In genomic region chr10:1022413-1022812, GRCh38 we compare ENCODE assay signal across 25 cellular contexts. TPM values are rescaled to one million over a fixed set of nuclear protein-coding genes. Genes with fewer than 3 reads are reported as not detected.
DNase-seq lines count a peak whose midpoint lies in the region; ATAC-seq and TF ChIP-seq lines count a peak whose summit lies in the region.
"Had no signal": no experiment of that assay in that cellular context is flagged by ENCODE, and none has a peak within 500 bp of the region (broad histone marks: within the 10 kb centered on the region; RNA-seq: fewer than 3 reads in every experiment).

No MANE protein-coding gene starts in this region.

- no peaks in the 10 kb centered on the region for H3K9me3 Mint-ChIP-seq in activated CD8-positive, alpha-beta memory T cell treated with anti-CD3 and anti-CD28 coated beads, Interleukin-2, amount 10 ng/mL, durations not matched to agents 7 days and 5 days (ENCODE audit: low read depth)
- H3K9me3 Mint-ChIP-seq: activated T-cell treated with anti-CD3 and anti-CD28 coated beads, Interleukin-2, amount 50 U/mL, for 72 hours; central memory CD8-positive, alpha-beta T cell; effector memory CD8-positive, alpha-beta T cell; naive thymus-derived CD8-positive, alpha-beta T cell; stimulated activated naive CD8-positive, alpha-beta T cell treated with anti-CD3 and anti-CD28 coated beads, Interleukin-15, amount 100 ng/mL, for 72 hours had no signal

- CTCF ChIA-PET in activated CD8-positive, alpha-beta memory T cell treated with anti-CD3 and anti-CD28 coated beads, Interleukin-2, amount 10 ng/mL, durations not matched to agents 7 days and 5 days (lab: Charles Lee): no interaction called here

- no peaks in the 10 kb centered on the region for H3K4me1 Mint-ChIP-seq in activated CD8-positive, alpha-beta memory T cell treated with anti-CD3 and anti-CD28 coated beads, Interleukin-2, amount 10 ng/mL, durations not matched to agents 7 days and 5 days
- H3K4me1 Mint-ChIP-seq: central memory CD8-positive, alpha-beta T cell; stimulated activated naive CD8-positive, alpha-beta T cell treated with anti-CD3 and anti-CD28 coated beads, Interleukin-15, amount 100 ng/mL, for 72 hours had no signal

- H3K27ac Mint-ChIP-seq in activated CD8-positive, alpha-beta memory T cell treated with anti-CD3 and anti-CD28 coated beads, Interleukin-2, amount 10 ng/mL, durations not matched to agents 7 days and 5 days: no peak overlapping the region
- H3K27ac Mint-ChIP-seq: effector memory CD8-positive, alpha-beta T cell; naive thymus-derived CD8-positive, alpha-beta T cell; stimulated activated naive CD8-positive, alpha-beta T cell treated with anti-CD3 and anti-CD28 coated beads, Interleukin-15, amount 100 ng/mL, for 72 hours had no signal

- no peak for ATAC-seq in activated CD8-positive, alpha-beta memory T cell treated with anti-CD3 and anti-CD28 coated beads, Interleukin-2, amount 10 ng/mL, durations not matched to agents 7 days and 5 days
- no peak for ATAC-seq in HG03097 (IDR thresholded peaks at IDR 0.05; ENCODE audit: low FRiP score, unreplicated experiment)
- ATAC-seq: activated T-cell treated with anti-CD3 and anti-CD28 coated beads, Interleukin-2, amount 50 U/mL, for 72 hours; effector memory CD8-positive, alpha-beta T cell; naive thymus-derived CD8-positive, alpha-beta T cell; stimulated activated naive CD8-positive, alpha-beta T cell treated with anti-CD3 and anti-CD28 coated beads, Interleukin-15, amount 100 ng/mL, for 72 hours had no signal

- H3K4me3 Mint-ChIP-seq in activated CD8-positive, alpha-beta memory T cell treated with anti-CD3 and anti-CD28 coated beads, Interleukin-2, amount 10 ng/mL, durations not matched to agents 7 days and 5 days: no peak overlapping the region
- H3K4me3 Mint-ChIP-seq: activated T-cell treated with anti-CD3 and anti-CD28 coated beads, Interleukin-2, amount 50 U/mL, for 72 hours; central memory CD8-positive, alpha-beta T cell; effector memory CD8-positive, alpha-beta T cell; naive thymus-derived CD8-positive, alpha-beta T cell; stimulated activated naive CD8-positive, alpha-beta T cell treated with anti-CD3 and anti-CD28 coated beads, Interleukin-15, amount 100 ng/mL, for 72 hours had no signal

- no peaks in the 10 kb centered on the region for H3K27me3 Mint-ChIP-seq in activated CD8-positive, alpha-beta memory T cell treated with anti-CD3 and anti-CD28 coated beads, Interleukin-2, amount 10 ng/mL, durations not matched to agents 7 days and 5 days
- H3K27me3 Mint-ChIP-seq: central memory CD8-positive, alpha-beta T cell; effector memory CD8-positive, alpha-beta T cell; naive thymus-derived CD8-positive, alpha-beta T cell; stimulated activated naive CD8-positive, alpha-beta T cell treated with anti-CD3 and anti-CD28 coated beads, Interleukin-15, amount 100 ng/mL, for 72 hours had no signal

- H3K36me3 Mint-ChIP-seq in activated CD8-positive, alpha-beta memory T cell treated with anti-CD3 and anti-CD28 coated beads, Interleukin-2, amount 10 ng/mL, durations not matched to agents 7 days and 5 days: peaks cover 25% of the 10 kb centered on the region

- TF ChIP-seq CTCF in fibroblast of mammary gland (conservative IDR thresholded peaks at IDR 0.05; ENCODE audit: control insufficient read depth, insufficient read depth, low read depth, low read length) (no peak), retinal pigment epithelial cell (conservative IDR thresholded peaks at IDR 0.05; ENCODE audit: low read depth, low read length) (peak; percentile 9)

- no peak overlapping the region for H3K4me3 ChIP-seq in fibroblast of mammary gland (ENCODE audit: control insufficient read depth, low read depth, low read length)
- peak overlapping the region; percentile 23 for H3K4me3 ChIP-seq in retinal pigment epithelial cell (ENCODE audit: low read length)
- H3K4me3 ChIP-seq: upper lobe of left lung had no signal

- DNase-seq in RPMI7951 (ENCODE audit: low read depth) (peak; percentile 80), fibroblast of mammary gland (ENCODE audit: low read depth) (peak; percentile 7), hippocampal formation (lab: John Stamatoyannopoulos, UW) (peak; percentile 31 to 45), retinal pigment epithelial cell (ENCODE audit: low read depth) (no peak), NCI-H1436 treated with DMSO at 0.1 percent for 48 hours (lab: John Stamatoyannopoulos, UW) (no peak)
- DNase-seq in activated T-cell treated with anti-CD3 and anti-CD28 coated beads, Interleukin-2, amount 50 U/mL, for 48 hours: no peak
- DNase-seq in activated CD8-positive, alpha-beta memory T cell treated with anti-CD3 and anti-CD28 coated beads, Interleukin-2, amount 10 ng/mL, durations not matched to agents 7 days and 5 days: no peak
- DNase-seq: activated naive CD4-positive, alpha-beta T cell treated with anti-CD3 and anti-CD28 coated beads, Interleukin-2, amount 50 U/mL, for 16 hours; activated T-cell treated with anti-CD3 and anti-CD28 coated beads, Interleukin-2, amount 50 U/mL, for 72 hours; aorta; DMS 273 treated with DMSO at 0.1 percent for 48 hours; effector memory CD8-positive, alpha-beta T cell; KG1; mesenchymal stem cell; naive thymus-derived CD8-positive, alpha-beta T cell; NCI-H187; NK-92 treated with Interleukin-12 subunit alpha and Interleukin-12 subunit beta, amount 100 ng/mL, for 24 hours; small intestine; stimulated activated CD4-positive, alpha-beta T cell treated with anti-CD3 and anti-CD28 coated beads, Interleukin-4, amount 100 ng/mL, for 1 hour; stimulated activated naive CD8-positive, alpha-beta T cell treated with anti-CD3 and anti-CD28 coated beads, Interleukin-15, amount 100 ng/mL, for 72 hours; T-helper 9 cell; upper lobe of left lung had no signal

RNA-seq across cellular contexts. Expression of gene IDI2, which starts 3.2 kb away (rescaled TPM):
- total RNA-seq in RPMI7951 (2014; rRNA removed; shearing (Covaris generic)): not detected in 2 replicates
- total RNA-seq in activated CD8-positive, alpha-beta memory T cell treated with anti-CD3 and anti-CD28 coated beads, Interleukin-2, amount 10 ng/mL, durations not matched to agents 7 days and 5 days: not detected
- total RNA-seq: activated T-cell treated with anti-CD3 and anti-CD28 coated beads, Interleukin-2, amount 50 U/mL, for 72 hours; aorta; fibroblast of lung; naive thymus-derived CD8-positive, alpha-beta T cell; upper lobe of left lung had no signal

RNA-seq across cellular contexts. Expression of gene IDI1, which starts 26.5 kb away (rescaled TPM):
- total RNA-seq in RPMI7951 (2014; rRNA removed; shearing (Covaris generic)): 118 and 163 TPM in 2 replicates
- 10 to 100 TPM; 60.8 to 75.8 TPM for total RNA-seq in activated CD8-positive, alpha-beta memory T cell treated with anti-CD3 and anti-CD28 coated beads, Interleukin-2, amount 10 ng/mL, durations not matched to agents 7 days and 5 days

RNA-seq across cellular contexts. Expression of gene WDR37, which starts 33.8 kb away (rescaled TPM):
- 13.5 and 14.1 TPM in 2 replicates for total RNA-seq in RPMI7951 (2014; rRNA removed; shearing (Covaris generic))
- total RNA-seq in activated CD8-positive, alpha-beta memory T cell treated with anti-CD3 and anti-CD28 coated beads, Interleukin-2, amount 10 ng/mL, durations not matched to agents 7 days and 5 days: 10 to 100 TPM; 22.0 to 26.4 TPM

RNA-seq across cellular contexts. Expression of gene GTPBP4, which starts 34.2 kb away (rescaled TPM):
- 39.4 and 42.7 TPM in 2 replicates for total RNA-seq in RPMI7951 (2014; rRNA removed; shearing (Covaris generic))
- 10 to 100 TPM; 66.1 to 88.2 TPM for total RNA-seq in activated CD8-positive, alpha-beta memory T cell treated with anti-CD3 and anti-CD28 coated beads, Interleukin-2, amount 10 ng/mL, durations not matched to agents 7 days and 5 days

Comparison
In these comparisons a context has a peak if more than half of its experiments do, and no peak if none do; other contexts are left out.
1. DNase-seq: peak in RPMI7951 (single experiment), fibroblast of mammary gland (single experiment) and hippocampal formation (2 of 2); none in retinal pigment epithelial cell (single experiment), activated T-cell treated with anti-CD3 and anti-CD28 coated beads, Interleukin-2, amount 50 U/mL, for 48 hours (0 of 2), NCI-H1436 treated with DMSO at 0.1 percent for 48 hours (single experiment) and activated CD8-positive, alpha-beta memory T cell treated with anti-CD3 and anti-CD28 coated beads, Interleukin-2, amount 10 ng/mL, durations not matched to agents 7 days and 5 days (single experiment).